In genomic region chr12:116588390-116589028, GRCh38 we compare ENCODE assay signal across 36 cellular contexts.
"Had no signal": no experiment of that assay in that cellular context is flagged by ENCODE, and none has a peak within 500 bp of the region (broad histone marks: within the 10 kb centered on the region; RNA-seq: fewer than 3 reads in every experiment).

No MANE protein-coding gene starts in this region.

- H3K9me3 ChIP-seq: MG63 had no signal

- H3K27me3 ChIP-seq: MG63 had no signal

- H3K36me3 ChIP-seq: MG63 had no signal

- H3K4me3 ChIP-seq: MG63 had no signal

- DNase-seq: Karpas-422, Kasumi-1, MG63, MM.1S, MV-4-11, NCI-H1048, NCI-H1092, NCI-H1092 treated with DMSO at 0.1 percent for 48 hours, NCI-H1105, NCI-H1105 treated with DMSO at 0.1 percent for 48 hours, NCI-H1417, NCI-H1417 treated with DMSO at 0.1 percent for 48 hours, NCI-H1436, NCI-H1436 treated with DMSO at 0.1 percent for 48 hours, NCI-H146, NCI-H1694, NCI-H1694 treated with DMSO at 0.1 percent for 48 hours, NCI-H187, NCI-H187 treated with DMSO at 0.1 percent for 48 hours, NCI-H1930, NCI-H2029, NCI-H2029 treated with DMSO at 0.1 percent for 48 hours, NCI-H2081, NCI-H2081 treated with DMSO at 0.1 percent for 48 hours, NCI-H2107, NCI-H2171, NCI-H2171 treated with DMSO at 0.1 percent for 48 hours, NCI-H2227 treated with DMSO at 0.1 percent for 48 hours, NCI-H226, NCI-H345, NCI-H446, NCI-H446 treated with DMSO at 0.1 percent for 48 hours, NCI-H510A, NCI-H510A treated with DMSO at 0.1 percent for 48 hours, NCI-H524, NCI-H524 treated with DMSO at 0.1 percent for 48 hours had no signal
